Comparison of ENCODE assay signal across 8 cellular contexts in the genomic region with DNA sequence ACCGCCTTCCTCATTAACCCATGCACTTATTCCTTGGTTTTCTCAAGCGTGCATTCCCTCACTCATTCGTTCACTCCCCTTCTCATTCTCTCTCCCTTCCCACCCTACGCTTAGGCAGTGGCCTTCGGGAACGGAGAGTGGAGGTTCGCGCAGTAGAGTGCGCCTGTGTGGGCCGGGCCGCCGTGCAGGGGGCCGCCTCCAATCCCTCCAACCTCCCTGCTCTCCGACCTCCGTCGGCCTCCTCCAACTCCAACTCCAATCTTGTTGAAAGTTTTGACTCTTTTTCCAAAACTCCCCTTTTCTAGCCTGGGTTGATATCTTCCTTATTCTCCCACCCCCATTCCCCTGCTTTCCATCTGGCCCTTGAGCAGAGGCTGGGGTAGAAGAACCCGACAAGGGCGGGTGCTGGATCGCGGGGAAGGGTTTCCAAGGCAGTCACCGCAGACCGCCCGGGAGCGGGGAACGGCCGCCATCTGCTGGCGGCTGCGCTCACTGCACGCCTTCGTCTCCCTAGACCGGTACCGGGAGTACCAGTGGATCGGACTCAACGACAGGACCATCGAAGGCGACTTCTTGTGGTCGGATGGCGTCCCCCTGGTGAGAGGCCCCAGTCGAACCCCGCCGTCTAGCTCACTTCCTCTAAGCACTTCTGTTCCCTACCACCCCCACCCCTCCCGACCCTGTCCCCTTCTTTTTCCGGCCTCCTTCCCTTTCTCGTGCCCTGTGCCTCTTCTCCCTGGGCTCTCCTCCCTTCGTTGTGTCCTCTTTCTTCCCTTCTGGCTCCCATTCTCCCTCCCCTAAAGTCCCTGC. TPM values are rescaled to one million over a fixed set of nuclear protein-coding genes. Genes with fewer than 3 reads are reported as not detected.
A peak's percentile ranks its signal among the peaks of the same experiment; 100 is the strongest.
DNase-seq lines count a peak whose midpoint lies in the region; FAIRE-seq and TF ChIP-seq lines count a peak whose summit lies in the region.

No MANE protein-coding gene starts in this region.

- intact Hi-C loops in esophagus squamous epithelium (cut with DNase I), result loop anchor here (2.0 kb wide), 1 partner anchor 31 kb away; no protein-coding TSS in a partner anchor

- H3K79me2 ChIP-seq in H9 (ENCODE audit: insufficient read depth, low read length), result no peaks in the 10 kb centered on the region

- H3K4me3 Mint-ChIP-seq in H9, result peak overlapping the region; percentile 54 to 74

- H2BK15ac ChIP-seq in H9 (ENCODE audit: low read depth, low read length), result no peak overlapping the region

- no peak overlapping the region for H2BK12ac ChIP-seq in H9 (ENCODE audit: insufficient read length, low read depth, low read length)

- H3K18ac ChIP-seq in H9 (ENCODE audit: insufficient read length, low read depth, low read length), result no peak overlapping the region

- H3K79me1 ChIP-seq in H9 (ENCODE audit: insufficient read depth, low read depth, low read length, poor library complexity, severe bottlenecking), result no peaks in the 10 kb centered on the region

- no peak overlapping the region for H3K27ac Mint-ChIP-seq in H9

- H4K5ac ChIP-seq in H9 (ENCODE audit: insufficient read length, low read depth, low read length), result no peak overlapping the region

- no peaks in the 10 kb centered on the region for H3K9me3 Mint-ChIP-seq in H9

- no peaks in the 10 kb centered on the region; the same call in 1 of the 2 replicates for H3K27me3 ChIP-seq in H9 (ENCODE audit: insufficient read depth, low read length)
- peaks cover 44% of the 10 kb centered on the region for H3K27me3 ChIP-seq in NT2/D1 (ENCODE audit: insufficient read depth, insufficient read length)
- peaks cover 0 to 57% (median 0%) of the 10 kb centered on the region in 4 donors for H3K27me3 ChIP-seq in esophagus squamous epithelium
- H3K27me3 ChIP-seq in muscle layer of duodenum (ENCODE audit: low read depth, low read length), result peaks cover 12% of the 10 kb centered on the region

- H3K9me3 ChIP-seq in H9 (ENCODE audit: control insufficient read depth, low read depth, low read length) (no peaks in the 10 kb centered on the region), NT2/D1 (ENCODE audit: insufficient read depth, low read length) (no peaks in the 10 kb centered on the region), esophagus squamous epithelium (no peaks in the 10 kb centered on the region), muscle layer of duodenum (ENCODE audit: control insufficient read depth in 1 of 2, low read length in 2 of 2) (no peaks in the 10 kb centered on the region)

- FAIRE-seq in H54 (lab: Jason Lieb, UNC), result no peak

- H3K23ac ChIP-seq in H9 (ENCODE audit: insufficient read length, low read depth, low read length), result no peak overlapping the region

- no peak overlapping the region for H3K4ac ChIP-seq in H9 (ENCODE audit: low read depth, low read length)

- H3K56ac ChIP-seq in H9 (ENCODE audit: insufficient read length, low read depth, low read length), result no peak overlapping the region

- no peak overlapping the region for H4K8ac ChIP-seq in H9 (replicated peaks; ENCODE audit: insufficient read length, low read depth, low read length)

- no peak overlapping the region for H2BK5ac ChIP-seq in H9 (ENCODE audit: insufficient read length, low read length)

- TF ChIP-seq POLR2A in esophagus squamous epithelium (IDR thresholded peaks at IDR 0.05) (no peak), H54 (IDR thresholded peaks at IDR 0.05; ENCODE audit: low read depth, low read length) (no peak)

- no peak overlapping the region for H3K27ac ChIP-seq in H9 (ENCODE audit: insufficient read length, low read depth, low read length)
- H3K27ac ChIP-seq in esophagus squamous epithelium, result no peak overlapping the region
- H3K27ac ChIP-seq in muscle layer of duodenum (ENCODE audit: low read length), result no peak overlapping the region

- no peaks in the 10 kb centered on the region for H4K20me1 ChIP-seq in H9 (ENCODE audit: control insufficient read depth, insufficient read depth, insufficient read length)

- H2AK5ac ChIP-seq in H9 (ENCODE audit: insufficient read length, low read length), result no peak overlapping the region

- no peak overlapping the region for H4K91ac ChIP-seq in H9 (ENCODE audit: insufficient read length, low read depth, low read length)

- peak overlapping the region; percentile 85 for H3K4me2 ChIP-seq in H9 (ENCODE audit: insufficient read depth, insufficient read length, low read length)

- H3K36me3 ChIP-seq in NT2/D1 (ENCODE audit: insufficient read depth, insufficient read length, low read length), result no peaks in the 10 kb centered on the region
- no peaks in the 10 kb centered on the region for H3K36me3 ChIP-seq in esophagus squamous epithelium
- H3K36me3 ChIP-seq in muscle layer of duodenum (ENCODE audit: control insufficient read depth in 1 of 2, insufficient read depth in 2 of 2, low read length in 2 of 2), result no peaks in the 10 kb centered on the region

- DNase-seq in AG10803 (ENCODE audit: low read depth) (peak; percentile 45), H9 (peak; percentile 84), NT2/D1 (ENCODE audit: low read depth, low spot score) (no peak), activated T-cell treated with anti-CD3 and anti-CD28 coated beads for 48 hours (ENCODE audit: low read depth) (peak; percentile 73), esophagus squamous epithelium (lab: John Stamatoyannopoulos, UW) (no peak), H54 (ENCODE audit: insufficient read length, low spot score) (no peak)
- DNase-seq in stimulated activated CD8-positive, alpha-beta memory T cell treated with anti-CD3 and anti-CD28 coated beads, Interleukin-4, amount 100 ng/mL, for 48 hours, result peak; percentile 89

- no peak overlapping the region for H3T11ph ChIP-seq in H9 (ENCODE audit: low read length)

- no peak overlapping the region for H2BK120ac ChIP-seq in H9 (ENCODE audit: low read depth, low read length, poor library complexity, severe bottlenecking)

- whole genome bisulfite sequencing in H9 (ENCODE audit: extremely low coverage, insufficient read length, low lambda C conversion rate), result no CpG with 5 or more reads among the region's 45 CpGs
- WGBS in esophagus squamous epithelium, 2 donors, result 1 to 2% methylated on average over 38 to 43 of the region's 45 CpGs

- no peak overlapping the region for H2BK20ac ChIP-seq in H9 (ENCODE audit: low read depth, low read length, poor library complexity, severe bottlenecking)

- H3K27me3 Mint-ChIP-seq in H9 (ENCODE audit: low read depth), result peaks cover 72% of the 10 kb centered on the region

- no peak overlapping the region for H2AFZ ChIP-seq in H9 (ENCODE audit: low read length)

- peaks cover 10% of the 10 kb centered on the region for H3K23me2 ChIP-seq in H9 (ENCODE audit: insufficient read length, low read depth, low read length, poor library complexity, severe bottlenecking)

- H3K4me3 ChIP-seq in AG10803 (ENCODE audit: low read length) (peak overlapping the region; percentile 35), NT2/D1 (ENCODE audit: insufficient read length, low read depth) (peak overlapping the region; percentile 1), esophagus squamous epithelium (peak overlapping the region; percentile 5 to 59 (median 24)), muscle layer of duodenum (ENCODE audit: low read depth in 1 of 2, low read length in 2 of 2) (peak overlapping the region; percentile 58 to 63)

- H3K14ac ChIP-seq in H9 (ENCODE audit: insufficient read depth, low read length), result no peak overlapping the region

- H3K4me1 ChIP-seq in H9 (ENCODE audit: insufficient read depth, low read length) (peaks cover 6% of the 10 kb centered on the region; the same call in 1 of the 2 replicates), NT2/D1 (ENCODE audit: insufficient read depth, insufficient read length) (peaks cover 43% of the 10 kb centered on the region), esophagus squamous epithelium (peaks cover 43 to 56% (median 45%) of the 10 kb centered on the region in 3 donors), muscle layer of duodenum (ENCODE audit: control insufficient read depth in 1 of 2, insufficient read depth in 2 of 2, low read length in 2 of 2) (peaks cover 22 to 48% of the 10 kb centered on the region in 2 donors)

- H3K36me3 Mint-ChIP-seq in H9 (ENCODE audit: insufficient read depth in 1 of 3, low read depth in 3 of 3), result no peaks in the 10 kb centered on the region

- H3K9ac ChIP-seq in H9 (ENCODE audit: extremely low read depth, insufficient read length, low read length) (peak overlapping the region; percentile 2), NT2/D1 (ENCODE audit: insufficient read length, low read depth) (peak overlapping the region; percentile 35)

- TF ChIP-seq CTCF in AG10803 (conservative IDR thresholded peaks at IDR 0.05; ENCODE audit: low read length), result peak; percentile 86
- TF ChIP-seq CTCF in H9 (conservative IDR thresholded peaks at IDR 0.05), result peak; percentile 99
- peak; percentile 86 to 95 (median 92) for TF ChIP-seq CTCF in esophagus squamous epithelium (IDR thresholded peaks at IDR 0.05)

- peaks cover 60 to 62% of the 10 kb centered on the region in 2 experiments for H3K4me1 Mint-ChIP-seq in H9

RNA-seq across cellular contexts. Expression of a gene that starts 15.4 kb away (rescaled TPM):
- 0.88 and 1.2 TPM in 2 replicates for total RNA-seq in H9 (2021)
- not detected for total RNA-seq in esophagus squamous epithelium

RNA-seq across cellular contexts. Expression of a gene that starts 19.8 kb away (rescaled TPM):
- total RNA-seq in H9 (2021) (167 and 168 TPM in 2 replicates), esophagus squamous epithelium (1 to 10 TPM; 3.5 to 8.0 (median 5.4) TPM)

RNA-seq across cellular contexts. Expression of a gene that starts 38.2 kb away (rescaled TPM):
- total RNA-seq in H9 (2021) (0.44 and 0.46 TPM in 2 replicates), esophagus squamous epithelium (under 1 TPM in 1 of 4 donors, not detected in 3; 0.18 TPM)

RNA-seq across cellular contexts. Expression of a gene that starts 48.0 kb away (rescaled TPM):
- total RNA-seq in H9 (2021), result 180 and 184 TPM in 2 replicates
- 100 to 1,000 TPM; 149 to 916 (median 441) TPM for total RNA-seq in esophagus squamous epithelium

RNA-seq across cellular contexts. Expression of a gene that starts 56.1 kb away (rescaled TPM):
- total RNA-seq in H9 (2021) (64.6 and 71.7 TPM in 2 replicates), esophagus squamous epithelium (10 to 100 TPM; 14.0 to 41.8 (median 25.0) TPM)

Comparison
In these comparisons a context has a peak if more than half of its experiments do, and no peak if none do; other contexts are left out.
1. DNase-seq: peak in AG10803 (single experiment), H9 (single experiment), activated T-cell treated with anti-CD3 and anti-CD28 coated beads for 48 hours (single experiment) and stimulated activated CD8-positive, alpha-beta memory T cell treated with anti-CD3 and anti-CD28 coated beads, Interleukin-4, amount 100 ng/mL, for 48 hours (single experiment); none in NT2/D1 (single experiment), esophagus squamous epithelium (single experiment) and H54 (single experiment).
2. H3K4me3 ChIP-seq: peak in every context shown above with its lines; median percentile 60 in muscle layer of duodenum; 35 in AG10803; 24 in esophagus squamous epithelium; 1 in NT2/D1.
3. RNA of a gene that starts 19.8 kb away (total RNA-seq): 167 to 168 TPM in H9; 3.5 to 8.0 TPM in esophagus squamous epithelium; every median in the first group is over 10 times any median in the second.
4. Peak in every context shown above with its lines, with median percentiles within 50 percentile points of each other: CTCF ChIP-seq.